In genomic region chr13:28576037-28576436, GRCh38 we compare ENCODE assay signal across 2 cellular contexts.
TF ChIP-seq lines count a peak whose summit lies in the region.

No MANE protein-coding gene starts in this region.

TF ChIP-seq in IMR-90, 13 proteins besides CTCF, POLR2A, EP300 and RAD21:
- no peak for TF ChIP-seq SMC3 (IDR thresholded peaks at IDR 0.05; ENCODE audit: low read depth, low read length)
- no peak for TF ChIP-seq BHLHE40 (IDR thresholded peaks at IDR 0.05; ENCODE audit: low read depth, low read length)
- TF ChIP-seq CEBPB (IDR thresholded peaks at IDR 0.05; ENCODE audit: low read depth, low read length) = peak; percentile 71
- TF ChIP-seq ELK1 (IDR thresholded peaks at IDR 0.05; ENCODE audit: borderline replicate concordance, low read depth, low read length) = no peak
- TF ChIP-seq NFE2L2 (IDR thresholded peaks at IDR 0.05; ENCODE audit: low read depth, low read length) = no peak
TF ChIP-seq in IMR-90: peak in this region for 1.

TF ChIP-seq in K562, 482 proteins besides CTCF, POLR2A, EP300 and RAD21:
- TF ChIP-seq NR3C1 (CRISPR knock-in tag; IDR thresholded peaks at IDR 0.05) (no peak), CEBPB (tag; IDR thresholded peaks at IDR 0.05) (peak; percentile 72)
TF ChIP-seq in K562: peak in this region for 1.
